In the genomic region with DNA sequence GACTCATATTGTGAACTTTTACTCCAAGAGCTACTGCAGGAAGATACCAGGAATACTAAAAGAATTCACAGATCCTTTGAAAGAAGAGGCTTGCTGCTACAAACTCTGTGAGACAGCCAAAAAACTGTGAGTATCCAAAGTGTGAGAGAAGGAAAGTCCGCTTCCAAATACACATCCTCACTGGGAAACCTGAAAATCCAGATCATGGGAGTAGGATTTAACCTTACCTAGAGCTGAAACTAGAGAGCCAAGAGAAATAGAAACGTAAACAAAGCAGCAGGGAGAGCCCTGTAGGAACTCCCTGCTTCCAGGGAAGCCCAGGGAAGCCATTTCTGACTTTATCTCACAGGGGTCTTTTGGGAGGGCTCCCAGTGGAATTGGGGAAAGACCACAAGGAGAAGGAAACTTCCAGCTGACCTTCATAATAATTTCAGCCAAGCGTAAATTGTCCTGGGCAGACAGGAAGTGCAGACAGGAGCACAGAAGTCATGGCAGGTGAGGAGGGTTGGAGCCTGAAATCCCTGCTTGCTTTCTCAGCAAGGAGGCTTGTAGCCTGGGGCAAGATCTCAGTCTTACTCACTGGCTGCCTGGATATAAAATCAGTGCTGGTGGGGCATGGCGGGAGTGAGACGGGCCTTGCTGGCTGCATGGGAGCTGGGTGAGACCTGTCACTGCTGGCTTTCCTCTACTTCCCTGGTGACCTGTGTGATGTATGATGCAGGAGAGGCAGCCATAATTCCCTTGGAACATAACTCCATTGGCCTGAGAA, we compare ENCODE assay signal across 1 cellular context.
TF ChIP-seq lines count a peak whose summit lies in the region.

No MANE protein-coding gene starts in this region.

TF ChIP-seq in HepG2, 621 proteins besides CTCF, POLR2A, EP300 and RAD21 (continued from another document):
- TF ChIP-seq, protein P1, sequence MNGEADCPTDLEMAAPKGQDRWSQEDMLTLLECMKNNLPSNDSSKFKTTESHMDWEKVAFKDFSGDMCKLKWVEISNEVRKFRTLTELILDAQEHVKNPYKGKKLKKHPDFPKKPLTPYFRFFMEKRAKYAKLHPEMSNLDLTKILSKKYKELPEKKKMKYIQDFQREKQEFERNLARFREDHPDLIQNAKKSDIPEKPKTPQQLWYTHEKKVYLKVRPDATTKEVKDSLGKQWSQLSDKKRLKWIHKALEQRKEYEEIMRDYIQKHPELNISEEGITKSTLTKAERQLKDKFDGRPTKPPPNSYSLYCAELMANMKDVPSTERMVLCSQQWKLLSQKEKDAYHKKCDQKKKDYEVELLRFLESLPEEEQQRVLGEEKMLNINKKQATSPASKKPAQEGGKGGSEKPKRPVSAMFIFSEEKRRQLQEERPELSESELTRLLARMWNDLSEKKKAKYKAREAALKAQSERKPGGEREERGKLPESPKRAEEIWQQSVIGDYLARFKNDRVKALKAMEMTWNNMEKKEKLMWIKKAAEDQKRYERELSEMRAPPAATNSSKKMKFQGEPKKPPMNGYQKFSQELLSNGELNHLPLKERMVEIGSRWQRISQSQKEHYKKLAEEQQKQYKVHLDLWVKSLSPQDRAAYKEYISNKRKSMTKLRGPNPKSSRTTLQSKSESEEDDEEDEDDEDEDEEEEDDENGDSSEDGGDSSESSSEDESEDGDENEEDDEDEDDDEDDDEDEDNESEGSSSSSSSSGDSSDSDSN (CRISPR knock-in tag; IDR thresholded peaks at IDR 0.05), result no peak
- no peak for TF ChIP-seq ZNF564 (CRISPR knock-in tag; IDR thresholded peaks at IDR 0.05)
- TF ChIP-seq ZNF138 (CRISPR knock-in tag; IDR thresholded peaks at IDR 0.05; ENCODE audit: low read depth), result no peak
- no peak for TF ChIP-seq SMARCE1 (IDR thresholded peaks at IDR 0.05; ENCODE audit: borderline replicate concordance)
- TF ChIP-seq ZBTB42 (CRISPR knock-in tag; IDR thresholded peaks at IDR 0.05), result no peak
- no peak for TF ChIP-seq ZNF773 (CRISPR knock-in tag; IDR thresholded peaks at IDR 0.05; ENCODE audit: borderline replicate concordance)
- no peak for TF ChIP-seq SIX1 (CRISPR knock-in tag; IDR thresholded peaks at IDR 0.05; ENCODE audit: borderline replicate concordance)
- TF ChIP-seq ZNF329 (CRISPR knock-in tag; IDR thresholded peaks at IDR 0.05; ENCODE audit: low read depth), result no peak
TF ChIP-seq in HepG2: peak in this region for 0.
